In genomic region chr12:116532986-116533342, GRCh38 we compare ENCODE assay signal across 1 cellular context.
TF ChIP-seq lines count a peak whose summit lies in the region.

No MANE protein-coding gene starts in this region.

TF ChIP-seq in HepG2, 621 proteins besides CTCF, POLR2A, EP300 and RAD21 (continued from another document):
- TF ChIP-seq ZNF280B (CRISPR knock-in tag; IDR thresholded peaks at IDR 0.05; ENCODE audit: borderline replicate concordance) (no peak), ZNF749 (CRISPR knock-in tag; IDR thresholded peaks at IDR 0.05; ENCODE audit: borderline replicate concordance) (no peak), RCOR2 (CRISPR knock-in tag; IDR thresholded peaks at IDR 0.05) (no peak)
- TF ChIP-seq, protein P1, sequence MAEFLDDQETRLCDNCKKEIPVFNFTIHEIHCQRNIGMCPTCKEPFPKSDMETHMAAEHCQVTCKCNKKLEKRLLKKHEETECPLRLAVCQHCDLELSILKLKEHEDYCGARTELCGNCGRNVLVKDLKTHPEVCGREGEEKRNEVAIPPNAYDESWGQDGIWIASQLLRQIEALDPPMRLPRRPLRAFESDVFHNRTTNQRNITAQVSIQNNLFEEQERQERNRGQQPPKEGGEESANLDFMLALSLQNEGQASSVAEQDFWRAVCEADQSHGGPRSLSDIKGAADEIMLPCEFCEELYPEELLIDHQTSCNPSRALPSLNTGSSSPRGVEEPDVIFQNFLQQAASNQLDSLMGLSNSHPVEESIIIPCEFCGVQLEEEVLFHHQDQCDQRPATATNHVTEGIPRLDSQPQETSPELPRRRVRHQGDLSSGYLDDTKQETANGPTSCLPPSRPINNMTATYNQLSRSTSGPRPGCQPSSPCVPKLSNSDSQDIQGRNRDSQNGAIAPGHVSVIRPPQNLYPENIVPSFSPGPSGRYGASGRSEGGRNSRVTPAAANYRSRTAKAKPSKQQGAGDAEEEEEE (CRISPR knock-in tag; IDR thresholded peaks at IDR 0.05; ENCODE audit: borderline replicate concordance): no peak
